ENCODE assay signal across 18 cellular contexts in the genomic region with DNA sequence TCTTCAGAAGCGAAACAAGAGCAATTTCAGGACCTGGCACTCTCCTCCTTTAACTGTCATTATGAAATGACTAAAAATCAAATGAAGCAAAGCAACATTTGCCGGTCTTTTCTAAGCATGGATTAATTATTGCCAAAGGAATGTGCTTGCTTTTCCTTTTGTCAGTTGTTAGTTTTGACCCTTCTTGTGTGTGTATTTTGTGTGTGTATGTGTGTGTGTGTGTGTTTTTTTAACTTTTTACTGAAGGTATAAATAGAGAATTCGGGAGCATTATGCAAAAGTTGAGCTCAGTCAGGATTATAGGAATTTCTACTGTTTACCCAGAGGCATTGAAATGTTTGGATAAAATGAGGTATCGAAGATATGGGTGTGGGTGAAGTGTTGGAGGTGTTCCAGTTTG.
DNase-seq lines count a peak whose midpoint lies in the region; TF ChIP-seq lines count a peak whose summit lies in the region.
"Had no signal": no experiment of that assay in that cellular context is flagged by ENCODE, and none has a peak within 500 bp of the region (broad histone marks: within the 10 kb centered on the region; RNA-seq: fewer than 3 reads in every experiment).

No MANE protein-coding gene starts in this region.

- peak overlapping the region; percentile 1 for H3K27ac Mint-ChIP-seq in progenitor cell of endocrine pancreas
- H3K27ac Mint-ChIP-seq: GM23338 had no signal

- peaks cover 18% of the 10 kb centered on the region for H3K4me1 Mint-ChIP-seq in progenitor cell of endocrine pancreas (ENCODE audit: low read depth)

- H4K20me1 ChIP-seq in hepatocyte (ENCODE audit: insufficient read depth, poor library complexity, severe bottlenecking), result no peaks in the 10 kb centered on the region
- H4K20me1 ChIP-seq: BLaER1 treated with 17β-estradiol and CSF1 and Interleukin-3, amounts not matched to agents 10 nM and 100 nM had no signal

- no peak overlapping the region for H3K4me3 Mint-ChIP-seq in progenitor cell of endocrine pancreas (ENCODE audit: low read depth)
- H3K4me3 Mint-ChIP-seq: GM23338 had no signal

- no peaks in the 10 kb centered on the region for H3K9me3 Mint-ChIP-seq in progenitor cell of endocrine pancreas (ENCODE audit: low read depth)
- H3K9me3 Mint-ChIP-seq: GM23338 had no signal

- H2AFZ ChIP-seq in hepatocyte, result peak overlapping the region; percentile 19
- H2AFZ ChIP-seq: GM23338 had no signal

- H3K79me2 ChIP-seq in hepatocyte, result no peaks in the 10 kb centered on the region

- TF ChIP-seq CTCF in hepatocyte (IDR thresholded peaks at IDR 0.05; ENCODE audit: poor library complexity) (no peak), progenitor cell of endocrine pancreas (IDR thresholded peaks at IDR 0.05; ENCODE audit: unreplicated experiment) (no peak), WERI-Rb-1 (IDR thresholded peaks at IDR 0.05; ENCODE audit: low read depth, low read length) (no peak)

- H3K9me2 ChIP-seq in hepatocyte (replicated peaks; ENCODE audit: insufficient read depth), result no peaks in the 10 kb centered on the region

- H3K27ac ChIP-seq in hepatocyte (no peak overlapping the region), WERI-Rb-1 (no peak overlapping the region)
- H3K27ac ChIP-seq: 22Rv1; BLaER1 treated with 17β-estradiol and CSF1 and Interleukin-3, amounts not matched to agents 10 nM and 100 nM; Peyer's patch had no signal

- 35% methylated on average over 4 of the region's 4 CpGs for WGBS in hepatocyte (ENCODE audit: low lambda C conversion rate, missing lambda C conversion rate)

- H3K4me2 ChIP-seq in hepatocyte, result peak overlapping the region; percentile 43
- H3K4me2 ChIP-seq: BLaER1 treated with 17β-estradiol and CSF1 and Interleukin-3, amounts not matched to agents 10 nM and 100 nM; GM23338 had no signal

- H3K4me1 ChIP-seq in adipocyte (ENCODE audit: control insufficient read depth, insufficient read depth, low read length) (peaks cover 14% of the 10 kb centered on the region), hepatocyte (ENCODE audit: insufficient read depth) (peaks cover 14% of the 10 kb centered on the region)
- H3K4me1 ChIP-seq: BLaER1 treated with 17β-estradiol and CSF1 and Interleukin-3, amounts not matched to agents 10 nM and 100 nM; Peyer's patch had no signal

- peak overlapping the region; percentile 57 for H3K9ac ChIP-seq in adipocyte (ENCODE audit: low read length)
- H3K9ac ChIP-seq: BLaER1 treated with 17β-estradiol and CSF1 and Interleukin-3, amounts not matched to agents 10 nM and 100 nM had no signal

- H3K9me3 ChIP-seq in adipocyte (ENCODE audit: control insufficient read depth, low read length), result no peaks in the 10 kb centered on the region
- no peaks in the 10 kb centered on the region for H3K9me3 ChIP-seq in hepatocyte (ENCODE audit: low read depth)
- no peaks in the 10 kb centered on the region for H3K9me3 ChIP-seq in WERI-Rb-1 (ENCODE audit: severe bottlenecking)
- H3K9me3 ChIP-seq: BLaER1 treated with 17β-estradiol and CSF1 and Interleukin-3, amounts not matched to agents 10 nM and 100 nM; Peyer's patch had no signal

- DNase-seq in DMS79 (lab: John Stamatoyannopoulos, UW) (peak; percentile 8), DMS79 treated with DMSO at 0.1 percent for 48 hours (lab: John Stamatoyannopoulos, UW) (no peak), adipocyte (ENCODE audit: low read depth) (peak; percentile 26), hepatocyte (ENCODE audit: low spot score) (no peak), progenitor cell of endocrine pancreas (ENCODE audit: low spot score, unreplicated experiment) (no peak), WERI-Rb-1 (no peak), NCI-H1694 (lab: John Stamatoyannopoulos, UW) (no peak)
- DNase-seq in activated CD4-positive, CD25-positive, alpha-beta regulatory T cell (lab: John Stamatoyannopoulos, UW), result no peak
- DNase-seq: EL, KG1, NCI-H1436, NCI-H2081, NCI-H510A, NCI-H82, Peyer's patch had no signal

- H3K27me3 Mint-ChIP-seq in progenitor cell of endocrine pancreas, result no peaks in the 10 kb centered on the region

- no peaks in the 10 kb centered on the region for H3K36me3 Mint-ChIP-seq in progenitor cell of endocrine pancreas (ENCODE audit: insufficient read depth)

- H3K27me3 ChIP-seq in adipocyte (replicated peaks; ENCODE audit: control insufficient read depth, insufficient read depth, low read length) (no peaks in the 10 kb centered on the region), hepatocyte (no peaks in the 10 kb centered on the region), WERI-Rb-1 (ENCODE audit: insufficient read depth, low read depth, severe bottlenecking) (peaks cover 26% of the 10 kb centered on the region)
- H3K27me3 ChIP-seq: BLaER1 treated with 17β-estradiol and CSF1 and Interleukin-3, amounts not matched to agents 10 nM and 100 nM; Peyer's patch had no signal

- peak overlapping the region; percentile 72 for H3K4me3 ChIP-seq in adipocyte (ENCODE audit: low read length)
- no peak overlapping the region for H3K4me3 ChIP-seq in hepatocyte
- H3K4me3 ChIP-seq in WERI-Rb-1 (ENCODE audit: low read depth, low read length), result no peak overlapping the region
- H3K4me3 ChIP-seq: BLaER1 treated with 17β-estradiol and CSF1 and Interleukin-3, amounts not matched to agents 10 nM and 100 nM; GM23338; Peyer's patch had no signal

- H3K36me3 ChIP-seq in adipocyte (ENCODE audit: control insufficient read depth, insufficient read depth, low read length, severe bottlenecking) (no peaks in the 10 kb centered on the region), hepatocyte (replicated peaks; ENCODE audit: insufficient read depth, low read depth) (no peaks in the 10 kb centered on the region), WERI-Rb-1 (no peaks in the 10 kb centered on the region)
- H3K36me3 ChIP-seq: BLaER1 treated with 17β-estradiol and CSF1 and Interleukin-3, amounts not matched to agents 10 nM and 100 nM; Peyer's patch had no signal

Comparison
In these comparisons a context has a peak if more than half of its experiments do, and no peak if none do; other contexts are left out.
1. DNase-seq: peak in DMS79 (single experiment) and adipocyte (single experiment); none in DMS79 treated with DMSO at 0.1 percent for 48 hours (single experiment), hepatocyte (single experiment), progenitor cell of endocrine pancreas (single experiment), WERI-Rb-1 (single experiment), NCI-H1694 (single experiment) and activated CD4-positive, CD25-positive, alpha-beta regulatory T cell (0 of 4).